Comparison of ENCODE assay signal across 10 cellular contexts in the genomic region with DNA sequence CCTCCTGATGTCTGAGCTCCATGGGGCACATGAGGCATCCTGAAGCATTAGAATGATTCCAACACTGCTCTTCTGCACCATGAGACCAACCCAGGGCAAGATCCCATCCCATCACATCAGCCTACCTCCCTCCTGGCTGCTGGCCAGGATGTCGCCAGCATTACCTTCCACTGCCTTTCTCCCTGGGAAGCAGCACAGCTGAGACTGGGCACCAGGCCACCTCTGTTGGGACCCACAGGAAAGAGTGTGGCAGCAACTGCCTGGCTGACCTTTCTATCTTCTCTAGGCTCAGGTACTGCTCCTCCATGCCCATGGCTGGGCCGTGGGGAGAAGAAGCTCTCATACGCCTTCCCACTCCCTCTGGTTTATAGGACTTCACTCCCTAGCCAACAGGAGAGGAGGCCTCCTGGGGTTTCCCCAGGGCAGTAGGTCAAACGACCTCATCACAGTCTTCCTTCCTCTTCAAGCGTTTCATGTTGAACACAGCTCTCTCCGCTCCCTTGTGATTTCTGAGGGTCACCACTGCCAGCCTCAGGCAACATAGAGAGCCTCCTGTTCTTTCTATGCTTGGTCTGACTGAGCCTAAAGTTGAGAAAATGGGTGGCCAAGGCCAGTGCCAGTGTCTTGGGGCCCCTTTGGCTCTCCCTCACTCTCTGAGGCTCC. TPM values are rescaled to one million over a fixed set of nuclear protein-coding genes. Genes with fewer than 3 reads are reported as not detected.
DNase-seq lines count a peak whose midpoint lies in the region; ATAC-seq lines count a peak whose summit lies in the region.
"Had no signal": no experiment of that assay in that cellular context is flagged by ENCODE, and none has a peak within 500 bp of the region (broad histone marks: within the 10 kb centered on the region; RNA-seq: fewer than 3 reads in every experiment).

No MANE protein-coding gene starts in this region.

- no peak overlapping the region for H3K9ac ChIP-seq in mesenchymal stem cell (ENCODE audit: low read length)

- H2BK5ac ChIP-seq in mesenchymal stem cell (ENCODE audit: low read depth, low read length, poor library complexity, severe bottlenecking): no peak overlapping the region

- no peak overlapping the region for H3K27ac ChIP-seq in mesenchymal stem cell (ENCODE audit: low read length, poor library complexity, severe bottlenecking)
- H3K27ac ChIP-seq: 22Rv1 had no signal

- H3K18ac ChIP-seq in mesenchymal stem cell (ENCODE audit: low read depth in 1 of 2, low read length in 2 of 2): no peak overlapping the region

- no peaks in the 10 kb centered on the region for H3K27me3 ChIP-seq in mesenchymal stem cell (ENCODE audit: control insufficient read depth in 1 of 2, insufficient read depth in 1 of 2, low read length in 2 of 2)
- H3K27me3 ChIP-seq: heart right ventricle had no signal

- H3K36me3 ChIP-seq in mesenchymal stem cell (ENCODE audit: control insufficient read depth in 1 of 2, insufficient read depth in 2 of 2, low read depth in 1 of 2, low read length in 2 of 2): peaks cover 47 to 54% of the 10 kb centered on the region in 2 experiments

- peak; percentile 52 for ATAC-seq in GM21381 (IDR thresholded peaks at IDR 0.05; ENCODE audit: unreplicated experiment)
- no peak for ATAC-seq in HG03521 (IDR thresholded peaks at IDR 0.05; ENCODE audit: unreplicated experiment)

- H3K4me3 ChIP-seq in mesenchymal stem cell (ENCODE audit: insufficient read depth in 1 of 2, low read depth in 1 of 2, low read length in 2 of 2): no peak overlapping the region
- H3K4me3 ChIP-seq: heart right ventricle had no signal

- H2BK15ac ChIP-seq in mesenchymal stem cell (ENCODE audit: low read depth, poor library complexity, severe bottlenecking): no peak overlapping the region

- H3K9me3 ChIP-seq in mesenchymal stem cell (ENCODE audit: control insufficient read depth, low read length): no peaks in the 10 kb centered on the region
- H3K9me3 ChIP-seq: heart right ventricle had no signal

- no peak overlapping the region for H3K23ac ChIP-seq in mesenchymal stem cell (ENCODE audit: low read length in 2 of 2)

- DNase-seq in DMS 273 (lab: John Stamatoyannopoulos, UW; ENCODE audit: unreplicated experiment) (peak; percentile 25), DMS 273 treated with DMSO at 0.1 percent for 48 hours (lab: John Stamatoyannopoulos, UW) (no peak), NAMALWA (ENCODE audit: low spot score) (peak; percentile 16), mesenchymal stem cell (no peak), HK-2 (ENCODE audit: unreplicated experiment) (no peak)
- no peak for DNase-seq in effector CD4-positive, alpha-beta T cell

- H2BK120ac ChIP-seq in mesenchymal stem cell (ENCODE audit: low read depth, low read length): no peak overlapping the region

- peak overlapping the region; percentile 27 for H4K91ac ChIP-seq in mesenchymal stem cell (ENCODE audit: low read length)

- H3K14ac ChIP-seq in mesenchymal stem cell (ENCODE audit: low read length in 2 of 2): peak overlapping the region in 1 of 2 experiments; percentile 11

- H3K4ac ChIP-seq in mesenchymal stem cell (ENCODE audit: low read depth in 1 of 2, low read length in 2 of 2): no peak overlapping the region

- 72% methylated on average over 5 of the region's 6 CpGs for whole genome bisulfite sequencing in mesenchymal stem cell

- H4K8ac ChIP-seq in mesenchymal stem cell (ENCODE audit: low read length): no peak overlapping the region

- H2AK5ac ChIP-seq in mesenchymal stem cell (ENCODE audit: low read length, severe bottlenecking): no peak overlapping the region

- H2AFZ ChIP-seq in mesenchymal stem cell (ENCODE audit: low read depth, low read length): no peak overlapping the region

- H3K79me1 ChIP-seq in mesenchymal stem cell (replicated peaks; ENCODE audit: low read length, poor library complexity, severe bottlenecking): no peaks in the 10 kb centered on the region

- no peak overlapping the region for H3K4me2 ChIP-seq in mesenchymal stem cell (ENCODE audit: low read length, poor library complexity, severe bottlenecking)

- peaks cover 17% of the 10 kb centered on the region for H3K4me1 ChIP-seq in mesenchymal stem cell (ENCODE audit: control insufficient read depth, insufficient read depth, low read depth, low read length)

- no peak overlapping the region for H2BK12ac ChIP-seq in mesenchymal stem cell (ENCODE audit: low read length in 2 of 2)

RNA-seq across cellular contexts. Expression of gene RASSF5, which starts 11.1 kb away (rescaled TPM):
- 0.93 TPM for polyA plus RNA-seq in mesenchymal stem cell (2013, experiment 1 of 2)
- 1.2 TPM for polyA plus RNA-seq in mesenchymal stem cell (2013, experiment 2 of 2)

RNA-seq across cellular contexts. Expression of gene IKBKE, which starts 26.0 kb away (rescaled TPM):
- polyA plus RNA-seq in mesenchymal stem cell (2013, experiment 1 of 2): 15.5 TPM
- 15.3 TPM for polyA plus RNA-seq in mesenchymal stem cell (2013, experiment 2 of 2)

Comparison
In these comparisons a context has a peak if more than half of its experiments do, and no peak if none do; other contexts are left out.
1. DNase-seq: peak in DMS 273 (single experiment) and NAMALWA (single experiment); none in DMS 273 treated with DMSO at 0.1 percent for 48 hours (single experiment), mesenchymal stem cell (single experiment), effector CD4-positive, alpha-beta T cell (single experiment) and HK-2 (single experiment).